Comparison of ENCODE assay signal across 1 cellular context in genomic region chr5:125461641-125462072, GRCh38.
TF ChIP-seq lines count a peak whose summit lies in the region.

No MANE protein-coding gene starts in this region.

TF ChIP-seq in HEK293, 187 proteins besides CTCF, POLR2A, EP300 and RAD21 (continued from another document):
- no peak for TF ChIP-seq PRDM1 (tag by site-specific recombination; IDR thresholded peaks at IDR 0.05)
- 0 out of 2 replicates have a peak, but pooled peaks have one; percentile 3 for TF ChIP-seq PRDM4 (tag by site-specific recombination; IDR thresholded peaks at IDR 0.05)
- TF ChIP-seq ZXDB (tag by site-specific recombination; IDR thresholded peaks at IDR 0.05), result 0 out of 2 replicates have a peak, but pooled peaks have one; percentile 25
- peak; percentile 98 for TF ChIP-seq MZF1 (tag by site-specific recombination; IDR thresholded peaks at IDR 0.05; ENCODE audit: borderline replicate concordance)
- TF ChIP-seq PRDM2 (tag by site-specific recombination; IDR thresholded peaks at IDR 0.05; ENCODE audit: borderline replicate concordance), result no peak
- TF ChIP-seq GLIS1 (tag by site-specific recombination; IDR thresholded peaks at IDR 0.05), result no peak
- 0 out of 2 replicates have a peak, but pooled peaks have one; percentile 27 for TF ChIP-seq ZNF843 (tag by site-specific recombination; IDR thresholded peaks at IDR 0.05)
- TF ChIP-seq KLF16 (tag by site-specific recombination; IDR thresholded peaks at IDR 0.05), result no peak
